8 cellular contexts compared by ENCODE assay signal in the genomic region with DNA sequence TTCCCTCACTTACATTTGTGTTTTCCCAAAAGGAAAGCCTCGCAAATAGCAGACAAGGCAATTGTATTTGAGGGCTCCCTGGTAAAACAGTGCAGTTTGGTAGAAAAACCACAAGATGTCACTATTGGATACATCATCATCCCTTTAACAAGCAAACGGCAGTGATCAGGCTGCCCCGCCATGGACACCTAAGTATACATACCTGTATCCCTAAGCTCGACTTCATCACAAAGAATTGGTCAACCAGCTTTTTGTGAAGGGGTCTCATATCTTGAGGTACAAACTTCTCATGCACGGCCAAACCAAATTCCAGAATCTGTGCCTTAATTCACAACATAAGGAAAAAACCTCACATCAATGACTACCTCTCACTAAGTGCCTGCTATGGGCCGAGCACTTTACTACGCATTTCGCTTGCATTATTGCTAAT.
A peak's percentile ranks its signal among the peaks of the same experiment; 100 is the strongest.
DNase-seq lines count a peak whose midpoint lies in the region; ATAC-seq and TF ChIP-seq lines count a peak whose summit lies in the region.
"Had no signal": no experiment of that assay in that cellular context is flagged by ENCODE, and none has a peak within 500 bp of the region (broad histone marks: within the 10 kb centered on the region; RNA-seq: fewer than 3 reads in every experiment).

No MANE protein-coding gene starts in this region.

- H3K4me3 Mint-ChIP-seq in activated T-cell treated with anti-CD3 and anti-CD28 coated beads, Interleukin-2, amount 50 U/mL, for 72 hours = no peak overlapping the region
- H3K4me3 Mint-ChIP-seq: dendritic cell treated with granulocyte-macrophage colony-stimulating factor and Interleukin-4, amounts not matched to agents 40 ng/mL and 50 ng/mL, for 4 days had no signal

- peak; percentile 64 for DNase-seq in EL
- peak; percentile 18 to 73 for DNase-seq in NCI-H524 (lab: John Stamatoyannopoulos, UW)
- peak; percentile 32 to 36 for DNase-seq in activated T-cell treated with anti-CD3 and anti-CD28 coated beads, Interleukin-2, amount 50 U/mL, for 72 hours
- peak; percentile 53 for DNase-seq in glomerular visceral epithelial cell (ENCODE audit: extremely low spot score)
- DNase-seq in psoas muscle = no peak

- H3K36me3 Mint-ChIP-seq in activated T-cell treated with anti-CD3 and anti-CD28 coated beads, Interleukin-2, amount 50 U/mL, for 72 hours (ENCODE audit: insufficient read depth in 2 of 2) = no peaks in the 10 kb centered on the region

- H3K27ac ChIP-seq in psoas muscle = no peak overlapping the region

- TF ChIP-seq CTCF in psoas muscle (IDR thresholded peaks at IDR 0.05) = peak; percentile 64

- H3K4me1 ChIP-seq in psoas muscle = no peaks in the 10 kb centered on the region

- H3K27ac Mint-ChIP-seq in activated T-cell treated with anti-CD3 and anti-CD28 coated beads, Interleukin-2, amount 50 U/mL, for 72 hours = no peak overlapping the region
- H3K27ac Mint-ChIP-seq: dendritic cell treated with granulocyte-macrophage colony-stimulating factor and Interleukin-4, amounts not matched to agents 40 ng/mL and 50 ng/mL, for 4 days had no signal

- ATAC-seq in GM19468 (IDR thresholded peaks at IDR 0.05; ENCODE audit: extremely low read depth, unreplicated experiment) (peak; percentile 75), HG03460 (IDR thresholded peaks at IDR 0.05; ENCODE audit: unreplicated experiment) (peak; percentile 89), psoas muscle (peak; percentile 68 to 83 (median 72))
- ATAC-seq in activated T-cell treated with anti-CD3 and anti-CD28 coated beads, Interleukin-2, amount 50 U/mL, for 72 hours (replicated peaks in 1 of 2) = peak; percentile 53 to 60

- H3K9me3 Mint-ChIP-seq in activated T-cell treated with anti-CD3 and anti-CD28 coated beads, Interleukin-2, amount 50 U/mL, for 72 hours = no peaks in the 10 kb centered on the region
- H3K9me3 Mint-ChIP-seq: dendritic cell treated with granulocyte-macrophage colony-stimulating factor and Interleukin-4, amounts not matched to agents 40 ng/mL and 50 ng/mL, for 4 days had no signal

- peaks cover 0 to 41% of the 10 kb centered on the region in 2 donors for H3K36me3 ChIP-seq in psoas muscle (ENCODE audit: insufficient read depth in 1 of 2, low read depth in 1 of 2)

- intact Hi-C loops in psoas muscle (cut with DNase I) = loop anchor here (2.0 to 10.0 kb wide), 3 partner anchors 113 to 755 kb away; no protein-coding TSS in a partner anchor

- no peaks in the 10 kb centered on the region for H3K4me1 Mint-ChIP-seq in activated T-cell treated with anti-CD3 and anti-CD28 coated beads, Interleukin-2, amount 50 U/mL, for 72 hours (ENCODE audit: low read depth)

- peaks cover 6% of the 10 kb centered on the region for H3K27me3 Mint-ChIP-seq in activated T-cell treated with anti-CD3 and anti-CD28 coated beads, Interleukin-2, amount 50 U/mL, for 72 hours (ENCODE audit: low read depth)
- H3K27me3 Mint-ChIP-seq: dendritic cell treated with granulocyte-macrophage colony-stimulating factor and Interleukin-4, amounts not matched to agents 40 ng/mL and 50 ng/mL, for 4 days had no signal

- no peaks in the 10 kb centered on the region for H3K9me3 ChIP-seq in psoas muscle

- H3K4me3 ChIP-seq in psoas muscle = no peak overlapping the region

- WGBS in psoas muscle, 3 donors = 40 to 63% (median 44%) methylated on average over 8 of the region's 8 CpGs

- H3K27me3 ChIP-seq in psoas muscle (ENCODE audit: insufficient read depth in 3 of 3, low read length in 2 of 3) = no peaks in the 10 kb centered on the region

Comparison
In these comparisons a context has a peak if more than half of its experiments do, and no peak if none do; other contexts are left out.
1. DNase-seq: peak in EL (single experiment), NCI-H524 (2 of 2), activated T-cell treated with anti-CD3 and anti-CD28 coated beads, Interleukin-2, amount 50 U/mL, for 72 hours (2 of 2) and glomerular visceral epithelial cell (single experiment); none in psoas muscle (0 of 2).
2. Peak in every context shown above with its lines, with median percentiles within 50 percentile points of each other: ATAC-seq.